Comparison of ENCODE assay signal across 1 cellular context in genomic region chr15:27095809-27096580, GRCh38.
TF ChIP-seq lines count a peak whose summit lies in the region.

No MANE protein-coding gene starts in this region.

TF ChIP-seq in GM23338, 12 proteins besides CTCF, POLR2A, EP300 and RAD21 (continued from another document):
- TF ChIP-seq ZNF462 (CRISPR knock-in tag; IDR thresholded peaks at IDR 0.05) = no peak
- TF ChIP-seq REST (IDR thresholded peaks at IDR 0.05; ENCODE audit: unreplicated experiment) = no peak
- no peak for TF ChIP-seq ETS1 (IDR thresholded peaks at IDR 0.05)
- TF ChIP-seq STAT1 (IDR thresholded peaks at IDR 0.05; ENCODE audit: unreplicated experiment) = no peak
- no peak for TF ChIP-seq EZH2 (IDR thresholded peaks at IDR 0.05; ENCODE audit: low read depth, unreplicated experiment)
- TF ChIP-seq JUNB (IDR thresholded peaks at IDR 0.05; ENCODE audit: unreplicated experiment) = no peak
- no peak for TF ChIP-seq POLR2AphosphoS5 (IDR thresholded peaks at IDR 0.05; ENCODE audit: low read depth)
- no peak for TF ChIP-seq CREB1 (CRISPR knock-in tag; IDR thresholded peaks at IDR 0.05; ENCODE audit: low read depth)
